Comparison of ENCODE assay signal across 28 cellular contexts in genomic region chr2:23271230-23271629, GRCh38.
"Had no signal": no experiment of that assay in that cellular context is flagged by ENCODE, and none has a peak within 500 bp of the region (broad histone marks: within the 10 kb centered on the region; RNA-seq: fewer than 3 reads in every experiment).

No MANE protein-coding gene starts in this region.

- H3K27ac Mint-ChIP-seq: activated B cell treated with CpG ODN at 0.5 μM for 24 hours; activated CD8-positive, alpha-beta T cell treated with anti-CD3 and anti-CD28 coated beads for 36 hours; activated naive CD8-positive, alpha-beta T cell; activated T-helper 17 cell treated with anti-CD3 and anti-CD28 coated beads, Interleukin-2, amount 50 U/mL, for 72 hours; dendritic cell treated with granulocyte-macrophage colony-stimulating factor and Interleukin-4, amounts not matched to agents 40 ng/mL and 50 ng/mL, for 4 days; endodermal cell; T-helper 17 cell; T-helper 2 cell treated with Interferon-gamma antibody and Interleukin-4, amounts not matched to agents 5 μg/mL and 100 μg/mL, for 36 hours had no signal

- H3K27me3 ChIP-seq: body of pancreas had no signal

- H3K9me3 ChIP-seq: body of pancreas had no signal

- H3K36me3 Mint-ChIP-seq: activated naive CD8-positive, alpha-beta T cell had no signal

- H3K4me1 Mint-ChIP-seq: activated B cell treated with CpG ODN at 0.5 μM for 24 hours; activated T-helper 17 cell treated with anti-CD3 and anti-CD28 coated beads, Interleukin-2, amount 50 U/mL, for 72 hours; endodermal cell; T-helper 17 cell had no signal

- H3K36me3 ChIP-seq: WERI-Rb-1 had no signal

- H3K9me3 Mint-ChIP-seq: activated B cell treated with CpG ODN at 0.5 μM for 24 hours; activated CD8-positive, alpha-beta T cell treated with anti-CD3 and anti-CD28 coated beads for 36 hours; activated T-cell treated with anti-CD3 and anti-CD28 coated beads, Interleukin-2, amount 50 U/mL, for 4 hours; activated T-helper 17 cell treated with anti-CD3 and anti-CD28 coated beads, Interleukin-2, amount 50 U/mL, for 72 hours; dendritic cell treated with granulocyte-macrophage colony-stimulating factor and Interleukin-4, amounts not matched to agents 40 ng/mL and 50 ng/mL, for 4 days; endodermal cell; T-helper 2 cell treated with Interferon-gamma antibody and Interleukin-4, amounts not matched to agents 5 μg/mL and 100 μg/mL, for 36 hours had no signal

- H3K27ac ChIP-seq: body of pancreas, coronary artery, dorsolateral prefrontal cortex, WERI-Rb-1 had no signal

- H3K4me3 Mint-ChIP-seq: activated B cell treated with CpG ODN at 0.5 μM for 24 hours; activated CD8-positive, alpha-beta T cell treated with anti-CD3 and anti-CD28 coated beads for 36 hours; activated naive CD8-positive, alpha-beta T cell; activated T-cell treated with anti-CD3 and anti-CD28 coated beads, Interleukin-2, amount 50 U/mL, for 4 hours; activated T-helper 17 cell treated with anti-CD3 and anti-CD28 coated beads, Interleukin-2, amount 50 U/mL, for 72 hours; dendritic cell treated with granulocyte-macrophage colony-stimulating factor and Interleukin-4, amounts not matched to agents 40 ng/mL and 50 ng/mL, for 4 days; endodermal cell; T-helper 17 cell; T-helper 2 cell treated with Interferon-gamma antibody and Interleukin-4, amounts not matched to agents 5 μg/mL and 100 μg/mL, for 36 hours had no signal

- H3K4me3 ChIP-seq: body of pancreas, coronary artery, dorsolateral prefrontal cortex had no signal

- DNase-seq: activated B cell treated with CpG ODN at 0.5 μM for 24 hours; activated CD4-positive, alpha-beta T cell treated with anti-CD3 and anti-CD28 coated beads for 48 hours; activated CD4-positive, alpha-beta T cell treated with anti-CD3 and anti-CD28 coated beads, Interleukin-2, amount 50 U/mL, for 1 hour; activated CD4-positive, alpha-beta T cell treated with anti-CD3 and anti-CD28 coated beads, Interleukin-2, amount 50 U/mL, for 48 hours; activated CD8-positive, alpha-beta memory T cell treated with anti-CD3 and anti-CD28 coated beads for 24 hours; activated CD8-positive, alpha-beta T cell treated with anti-CD3 and anti-CD28 coated beads for 36 hours; activated effector memory CD4-positive, alpha-beta T cell treated with Interleukin-2 at 50 U/mL for 16 hours; activated gamma-delta T cell treated with Interleukin-2 at 50 U/mL for 16 hours; activated naive CD4-positive, alpha-beta T cell treated with anti-CD3 and anti-CD28 coated beads, Interleukin-2, amount 50 U/mL, for 16 hours; activated naive CD4-positive, alpha-beta T cell treated with Interleukin-2 at 50 U/mL for 16 hours; activated T-cell treated with anti-CD3 and anti-CD28 coated beads, Interleukin-2, amount 50 U/mL, for 4 hours; amygdala; aorta; body of pancreas; caudate nucleus; dorsolateral prefrontal cortex; effector memory CD4-positive, alpha-beta T cell; endodermal cell; foreskin fibroblast; T-helper 1 cell; T-helper 17 cell; T1000; WERI-Rb-1 had no signal

- H3K4me1 ChIP-seq: body of pancreas had no signal
